ENCODE assay signal across 19 cellular contexts in genomic region chr18:24089059-24089458, GRCh38. TPM values are rescaled to one million over a fixed set of nuclear protein-coding genes. Genes with fewer than 3 reads are reported as not detected.
DNase-seq lines count a peak whose midpoint lies in the region; ATAC-seq, FAIRE-seq and TF ChIP-seq lines count a peak whose summit lies in the region.
"Had no signal": no experiment of that assay in that cellular context is flagged by ENCODE, and none has a peak within 500 bp of the region (broad histone marks: within the 10 kb centered on the region; RNA-seq: fewer than 3 reads in every experiment).

No MANE protein-coding gene starts in this region.

- H3K4me3 Mint-ChIP-seq in CD4-positive, alpha-beta T cell, result no peak overlapping the region
- H3K4me3 Mint-ChIP-seq: T-cell, WTC11 had no signal

- H3K9me3 Mint-ChIP-seq in CD4-positive, alpha-beta T cell, result no peaks in the 10 kb centered on the region
- H3K9me3 Mint-ChIP-seq: T-cell, WTC11 had no signal

- H3K4me3 ChIP-seq in right cardiac atrium (ENCODE audit: low read length) (no peak overlapping the region), HAP-1 (no peak overlapping the region)

- no peak overlapping the region for H3K27ac ChIP-seq in CD4-positive, alpha-beta T cell (ENCODE audit: low read depth, low read length)
- H3K27ac ChIP-seq in right cardiac atrium (ENCODE audit: low read length), result peak overlapping the region; percentile 25
- H3K27ac ChIP-seq: foreskin keratinocyte, HL-60 had no signal

- H3K4me1 ChIP-seq in right cardiac atrium (ENCODE audit: control insufficient read depth, insufficient read depth, low read length), result no peaks in the 10 kb centered on the region
- H3K4me1 ChIP-seq in HAP-1, result no peaks in the 10 kb centered on the region
- H3K4me1 ChIP-seq: foreskin keratinocyte had no signal

- H3K36me3 Mint-ChIP-seq in CD4-positive, alpha-beta T cell (ENCODE audit: low read depth), result peaks cover 90% of the 10 kb centered on the region

- no peaks in the 10 kb centered on the region for H3K27me3 Mint-ChIP-seq in CD4-positive, alpha-beta T cell
- H3K27me3 Mint-ChIP-seq: T-cell had no signal

- WGBS in right cardiac atrium, result 17% methylated on average over 4 of the region's 4 CpGs

- peaks cover 42% of the 10 kb centered on the region for H3K4me1 Mint-ChIP-seq in CD4-positive, alpha-beta T cell (ENCODE audit: low read depth)
- H3K4me1 Mint-ChIP-seq: WTC11 had no signal

- H3K36me3 ChIP-seq in HAP-1 (replicated peaks), result no peaks in the 10 kb centered on the region

- DNase-seq in CD4-positive, alpha-beta T cell, result no peak
- DNase-seq in NCI-H1694 treated with DMSO at 0.1 percent for 48 hours (lab: John Stamatoyannopoulos, UW) (peak; percentile 3), cerebellar cortex (ENCODE audit: low spot score) (peak; percentile 61), right cardiac atrium (no peak), HAP-1 (ENCODE audit: low spot score in 2 of 2) (no peak), HuH-7.5 (ENCODE audit: low spot score) (no peak), NCI-H187 (lab: John Stamatoyannopoulos, UW) (no peak), HTR-8/SVneo (ENCODE audit: insufficient read length, low spot score) (no peak)
- DNase-seq: activated CD8-positive, alpha-beta memory T cell treated with anti-CD3 and anti-CD28 coated beads for 24 hours; activated effector memory CD4-positive, alpha-beta T cell treated with anti-CD3 and anti-CD28 coated beads, Interleukin-2, amount 50 U/mL, for 16 hours; effector memory CD4-positive, alpha-beta T cell; foreskin keratinocyte; mammary epithelial cell; NCI-H510A; PC-3; retina; T-cell had no signal

- no peaks in the 10 kb centered on the region for H3K9me3 ChIP-seq in CD4-positive, alpha-beta T cell (ENCODE audit: control insufficient read depth, low read length)
- H3K9me3 ChIP-seq in right cardiac atrium (ENCODE audit: control insufficient read depth, low read length), result no peaks in the 10 kb centered on the region
- no peaks in the 10 kb centered on the region for H3K9me3 ChIP-seq in HAP-1

- in situ Hi-C loops in HAP-1 (cut with MboI; ENCODE audit: low sequenced_read_pairs), result no loop called here

- no peak for TF ChIP-seq CTCF in CD4-positive, alpha-beta T cell (IDR thresholded peaks at IDR 0.05)

- no peak for FAIRE-seq in HTR-8/SVneo (lab: Jason Lieb, UNC)

- no peaks in the 10 kb centered on the region for H3K27me3 ChIP-seq in CD4-positive, alpha-beta T cell (ENCODE audit: control insufficient read depth, insufficient read depth, low read length)
- H3K27me3 ChIP-seq in right cardiac atrium (ENCODE audit: control insufficient read depth, insufficient read depth) (no peaks in the 10 kb centered on the region), HAP-1 (ENCODE audit: low read depth) (no peaks in the 10 kb centered on the region)
- H3K27me3 ChIP-seq: foreskin keratinocyte had no signal

- POLR2A ChIA-PET in CD4-positive, alpha-beta T cell (lab: Charles Lee), result no interaction called here

- peak overlapping the region; percentile 49 for H3K27ac Mint-ChIP-seq in CD4-positive, alpha-beta T cell
- H3K27ac Mint-ChIP-seq: WTC11 had no signal

- CTCF ChIA-PET in CD4-positive, alpha-beta T cell (lab: Charles Lee), result interaction anchor here (1.2 kb wide), 1 partner anchor 467 kb away, joined by 3 read pairs; no protein-coding TSS in a partner anchor

- no peak for ATAC-seq in CD4-positive, alpha-beta T cell (ENCODE audit: poor library complexity)
- peak; percentile 65 to 76 for ATAC-seq in right cardiac atrium
- ATAC-seq: foreskin keratinocyte, PC-3, T-cell, WTC11 had no signal

- intact Hi-C loops in CD4-positive, alpha-beta T cell (cut with DNase I, micrococcal nuclease), result no loop called here
- intact Hi-C loops in right cardiac atrium (cut with DNase I), result no loop called here

RNA-seq across cellular contexts. Expression of gene CABYR, which starts 49.8 kb away (rescaled TPM):
- total RNA-seq in CD4-positive, alpha-beta T cell, result under 1 TPM; 0.75 to 0.85 TPM
- under 1 TPM; 0.26 to 0.91 (median 0.35) TPM for total RNA-seq in right cardiac atrium
- polyA plus RNA-seq in right cardiac atrium, result 0.25 TPM

Comparison
In these comparisons a context has a peak if more than half of its experiments do, and no peak if none do; other contexts are left out.
1. DNase-seq: peak in NCI-H1694 treated with DMSO at 0.1 percent for 48 hours (single experiment) and cerebellar cortex (single experiment); none in CD4-positive, alpha-beta T cell (0 of 10), right cardiac atrium (0 of 3), HAP-1 (0 of 2), HuH-7.5 (single experiment), NCI-H187 (0 of 2) and HTR-8/SVneo (single experiment).